In genomic region chr4:81694514-81694913, GRCh38 we compare ENCODE assay signal across 23 cellular contexts.
"Had no signal": no experiment of that assay in that cellular context is flagged by ENCODE, and none has a peak within 500 bp of the region (broad histone marks: within the 10 kb centered on the region; RNA-seq: fewer than 3 reads in every experiment).

No MANE protein-coding gene starts in this region.

- H3K9me3 Mint-ChIP-seq: mesothelial cell of epicardium; naive B cell; natural killer cell treated with Interleukin-12 subunit alpha and Interleukin-12 subunit beta and Interleukin-15 and Interleukin-18, amount 100 ng/mL, for 72 hours; neural progenitor cell; stimulated activated effector memory CD8-positive, alpha-beta T cell treated with anti-CD3 and anti-CD28 coated beads, Interleukin-12 subunit alpha, Interleukin-12 subunit beta, amount 100 ng/mL, for 72 hours had no signal

- H3K36me3 ChIP-seq: left lung, neural progenitor cell, prostate gland, right atrium auricular region, sigmoid colon, tibial artery had no signal

- ATAC-seq: left lung; mucosa of descending colon; natural killer cell treated with Interleukin-12 subunit alpha and Interleukin-12 subunit beta and Interleukin-15 and Interleukin-18, amount 100 ng/mL, for 72 hours; stimulated activated effector memory CD8-positive, alpha-beta T cell treated with anti-CD3 and anti-CD28 coated beads, Interleukin-12 subunit alpha, Interleukin-12 subunit beta, amount 100 ng/mL, for 72 hours; stimulated activated naive CD8-positive, alpha-beta T cell treated with anti-CD3 and anti-CD28 coated beads, Interleukin-15, Interleukin-2, amounts not matched to agents 100 U/mL and 50 U/mL, for 24 hours had no signal

- H3K27ac Mint-ChIP-seq: mesothelial cell of epicardium; natural killer cell treated with Interleukin-12 subunit alpha and Interleukin-12 subunit beta and Interleukin-15 and Interleukin-18, amount 100 ng/mL, for 72 hours; neural progenitor cell; stimulated activated effector memory CD8-positive, alpha-beta T cell treated with anti-CD3 and anti-CD28 coated beads, Interleukin-12 subunit alpha, Interleukin-12 subunit beta, amount 100 ng/mL, for 72 hours; type B pancreatic cell had no signal

- H3K9me3 ChIP-seq: left lung, mucosa of descending colon, prostate gland, right atrium auricular region, sigmoid colon, testis, tibial artery had no signal

- H3K4me3 Mint-ChIP-seq: mesothelial cell of epicardium; naive B cell; natural killer cell treated with Interleukin-12 subunit alpha and Interleukin-12 subunit beta and Interleukin-15 and Interleukin-18, amount 100 ng/mL, for 72 hours; neural progenitor cell; stimulated activated effector memory CD8-positive, alpha-beta T cell treated with anti-CD3 and anti-CD28 coated beads, Interleukin-12 subunit alpha, Interleukin-12 subunit beta, amount 100 ng/mL, for 72 hours; type B pancreatic cell had no signal

- H3K36me3 Mint-ChIP-seq: mesothelial cell of epicardium; naive B cell; natural killer cell treated with Interleukin-12 subunit alpha and Interleukin-12 subunit beta and Interleukin-15 and Interleukin-18, amount 100 ng/mL, for 72 hours; neural progenitor cell; stimulated activated effector memory CD8-positive, alpha-beta T cell treated with anti-CD3 and anti-CD28 coated beads, Interleukin-12 subunit alpha, Interleukin-12 subunit beta, amount 100 ng/mL, for 72 hours; type B pancreatic cell had no signal

- FAIRE-seq: colon, frontal cortex, keratinocyte had no signal

- H3K4me2 ChIP-seq: neural progenitor cell had no signal

- DNase-seq: dorsolateral prefrontal cortex; effector CD4-positive, alpha-beta T cell; left lung; mesenchymal stem cell; mucosa of descending colon; naive B cell; sigmoid colon; stimulated activated CD4-positive, alpha-beta T cell treated with anti-CD3 and anti-CD28 coated beads, Interleukin-2, amount 100 ng/mL, for 24 hours; stimulated activated CD4-positive, alpha-beta T cell treated with anti-CD3 and anti-CD28 coated beads, Interleukin-4, amount 100 ng/mL, for 24 hours; stimulated activated naive CD8-positive, alpha-beta T cell treated with anti-CD3 and anti-CD28 coated beads, Interleukin-15, Interleukin-2, amounts not matched to agents 100 U/mL and 50 U/mL, for 24 hours; substantia nigra; testis; tibial artery had no signal

- H3K27ac ChIP-seq: dorsolateral prefrontal cortex, left lung, neural progenitor cell, prostate gland, right atrium auricular region, sigmoid colon, testis, tibial artery had no signal

- H3K4me1 ChIP-seq: left lung, prostate gland, right atrium auricular region, sigmoid colon, testis, tibial artery had no signal

- H3K4me1 Mint-ChIP-seq: stimulated activated effector memory CD8-positive, alpha-beta T cell treated with anti-CD3 and anti-CD28 coated beads, Interleukin-12 subunit alpha, Interleukin-12 subunit beta, amount 100 ng/mL, for 72 hours had no signal

- H3K4me3 ChIP-seq: dorsolateral prefrontal cortex, left lung, mucosa of descending colon, neural progenitor cell, prostate gland, right atrium auricular region, sigmoid colon, testis, tibial artery had no signal

- H3K9ac ChIP-seq: neural progenitor cell had no signal
